In genomic region chr4:112145326-112145819, GRCh38 we compare ENCODE assay signal across 1 cellular context.
TF ChIP-seq lines count a peak whose summit lies in the region.

Gene FAM241A (plus strand): TSS chr4:112145454. CDS start chr4:112145581, 127 bp downstream.

TF ChIP-seq in K562, 482 proteins besides CTCF, POLR2A, EP300 and RAD21 (continued from another document and continues in another):
- 0 out of 2 replicates have a peak, but pooled peaks have one; percentile 14 for TF ChIP-seq CBX5 (IDR thresholded peaks at IDR 0.05; ENCODE audit: borderline replicate concordance, low read depth)
- no peak for TF ChIP-seq RBM15 (IDR thresholded peaks at IDR 0.05; ENCODE audit: insufficient read depth, low read length)
- no peak for TF ChIP-seq SNAPC5 (CRISPR knock-in tag; IDR thresholded peaks at IDR 0.05)
- no peak for TF ChIP-seq TAF9B (IDR thresholded peaks at IDR 0.05; ENCODE audit: partially characterized antibody)
- TF ChIP-seq IRF1 (CRISPR knock-in tag; IDR thresholded peaks at IDR 0.05; ENCODE audit: borderline replicate concordance), result no peak
- no peak for TF ChIP-seq NFYB (IDR thresholded peaks at IDR 0.05; ENCODE audit: extremely low read depth, insufficient read length)
- no peak for TF ChIP-seq FOXP4 (CRISPR knock-in tag; IDR thresholded peaks at IDR 0.05; ENCODE audit: borderline replicate concordance)
- TF ChIP-seq ZBTB11 (CRISPR knock-in tag; IDR thresholded peaks at IDR 0.05), result peak in 1 of 3 experiments; percentile 65; a peak in 2 of 6 replicates
- no peak for TF ChIP-seq NFIX (CRISPR knock-in tag; IDR thresholded peaks at IDR 0.05; ENCODE audit: low read depth)
- no peak for TF ChIP-seq HIVEP1 (CRISPR knock-in tag; IDR thresholded peaks at IDR 0.05)
- TF ChIP-seq NR0B1 (IDR thresholded peaks at IDR 0.05; ENCODE audit: partially characterized antibody), result no peak
- TF ChIP-seq ZNF280B (CRISPR knock-in tag; IDR thresholded peaks at IDR 0.05), result no peak
- no peak for TF ChIP-seq SUPT5H (IDR thresholded peaks at IDR 0.05)
- no peak for TF ChIP-seq ZNF184 (CRISPR knock-in tag; IDR thresholded peaks at IDR 0.05)
- no peak for TF ChIP-seq DMBX1 (CRISPR knock-in tag; IDR thresholded peaks at IDR 0.05; ENCODE audit: borderline replicate concordance)
- no peak for TF ChIP-seq MTF1 (CRISPR knock-in tag; IDR thresholded peaks at IDR 0.05; ENCODE audit: borderline replicate concordance)
- no peak for TF ChIP-seq ID3 (CRISPR knock-in tag; IDR thresholded peaks at IDR 0.05)
- no peak for TF ChIP-seq ID3 (tag; IDR thresholded peaks at IDR 0.05)
- peak; percentile 82 for TF ChIP-seq SAP30 (IDR thresholded peaks at IDR 0.05; ENCODE audit: borderline replicate concordance, insufficient read depth, low read depth, low read length, poor library complexity, severe bottlenecking)
- no peak for TF ChIP-seq EWSR1 (IDR thresholded peaks at IDR 0.05; ENCODE audit: borderline replicate concordance, low read depth, partially characterized antibody)
- TF ChIP-seq MAX (CRISPR knock-in tag; IDR thresholded peaks at IDR 0.05), result no peak; the same call in 1 of the 2 replicates
- no peak for TF ChIP-seq GABPB2 (CRISPR knock-in tag; conservative IDR thresholded peaks at IDR 0.05)
- TF ChIP-seq TFAM (CRISPR knock-in tag; conservative IDR thresholded peaks at IDR 0.05), result no peak
- TF ChIP-seq MCM2 (IDR thresholded peaks at IDR 0.05; ENCODE audit: low read depth), result no peak
- no peak for TF ChIP-seq PYGO2 (tag; IDR thresholded peaks at IDR 0.05)
- TF ChIP-seq ZNF740 (CRISPR knock-in tag; IDR thresholded peaks at IDR 0.05), result peak; percentile 29; the same call in 1 of the 2 replicates
- no peak for TF ChIP-seq ZNF740 (tag; IDR thresholded peaks at IDR 0.05)
- no peak for TF ChIP-seq DNMT1 (IDR thresholded peaks at IDR 0.05)
- no peak for TF ChIP-seq RFX1 (IDR thresholded peaks at IDR 0.05)
- no peak for TF ChIP-seq SRSF7 (optimal IDR thresholded peaks at IDR 0.05; ENCODE audit: low read depth, low read length)
- TF ChIP-seq STAT5A (IDR thresholded peaks at IDR 0.05; ENCODE audit: borderline replicate concordance, low read length), result no peak
- TF ChIP-seq USF2 (CRISPR knock-in tag; IDR thresholded peaks at IDR 0.05), result no peak
- TF ChIP-seq ZNF408 (CRISPR knock-in tag; IDR thresholded peaks at IDR 0.05; ENCODE audit: low read depth), result no peak
- no peak for TF ChIP-seq STAG1 (CRISPR knock-in tag; IDR thresholded peaks at IDR 0.05; ENCODE audit: borderline replicate concordance)
- no peak for TF ChIP-seq TCF7L2 (IDR thresholded peaks at IDR 0.05; ENCODE audit: low read depth, low read length)
- no peak; the same call in none of the 2 replicates for TF ChIP-seq SMAD4 (CRISPR knock-in tag; conservative IDR thresholded peaks at IDR 0.05)
- TF ChIP-seq ZNF592 (IDR thresholded peaks at IDR 0.05), result 0 out of 2 replicates have a peak, but pooled peaks have one; percentile 20
- peak; percentile 87; the same call in 1 of the 2 replicates for TF ChIP-seq GATAD2B (IDR thresholded peaks at IDR 0.05; ENCODE audit: borderline replicate concordance)
- TF ChIP-seq FOXP1 (CRISPR knock-in tag; IDR thresholded peaks at IDR 0.05), result peak; percentile 26; the same call in 1 of the 2 replicates
- TF ChIP-seq BCL6 (CRISPR knock-in tag; IDR thresholded peaks at IDR 0.05), result no peak
- no peak for TF ChIP-seq HDAC8 (tag; IDR thresholded peaks at IDR 0.05)
- no peak for TF ChIP-seq ARHGAP35 (IDR thresholded peaks at IDR 0.05; ENCODE audit: partially characterized antibody)
- TF ChIP-seq HNRNPLL (IDR thresholded peaks at IDR 0.05; ENCODE audit: low read depth, low read length, poor library complexity, severe bottlenecking), result peak; percentile 4
- TF ChIP-seq PKNOX1 (IDR thresholded peaks at IDR 0.05), result no peak
